In genomic region chr3:27630892-27631291, GRCh38 we compare ENCODE assay signal across 1 cellular context.
TF ChIP-seq lines count a peak whose summit lies in the region.

No MANE protein-coding gene starts in this region.

TF ChIP-seq in GM12878, 131 proteins besides CTCF, POLR2A, EP300 and RAD21 (continued from another document):
- TF ChIP-seq ZBTB40 (IDR thresholded peaks at IDR 0.05; ENCODE audit: borderline replicate concordance): no peak
- no peak for TF ChIP-seq ZNF687 (IDR thresholded peaks at IDR 0.05)
- TF ChIP-seq RELA (IDR thresholded peaks at IDR 0.05; ENCODE audit: borderline replicate concordance, partially characterized antibody): no peak
- TF ChIP-seq CREM (IDR thresholded peaks at IDR 0.05; ENCODE audit: low read depth): peak; percentile 45; the same call in 1 of the 2 replicates
- TF ChIP-seq REST (IDR thresholded peaks at IDR 0.05; ENCODE audit: low read depth, low read length): no peak
TF ChIP-seq in GM12878: peak in this region for 8.
